19 cellular contexts compared by ENCODE assay signal in the genomic region with DNA sequence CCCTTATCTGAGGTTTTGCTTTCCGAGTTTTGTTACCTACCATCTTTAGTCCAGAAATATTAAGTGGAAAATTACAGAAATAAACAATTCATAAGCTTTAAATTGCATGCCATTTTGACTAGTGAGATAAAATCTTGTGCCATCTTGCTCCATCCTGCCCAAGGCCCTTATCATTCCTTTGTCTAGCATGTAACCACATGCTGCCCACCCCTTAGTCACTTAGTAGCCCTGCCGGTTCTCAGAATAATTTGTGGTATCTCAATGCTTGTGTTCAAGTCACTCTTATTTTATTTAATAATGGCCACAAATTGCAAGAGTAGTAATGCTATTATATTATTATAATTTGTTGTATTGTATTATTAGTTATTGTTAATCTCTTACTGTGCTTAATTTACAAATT.
"Had no signal": no experiment of that assay in that cellular context is flagged by ENCODE, and none has a peak within 500 bp of the region (broad histone marks: within the 10 kb centered on the region; RNA-seq: fewer than 3 reads in every experiment).

No MANE protein-coding gene starts in this region.

- H3K27ac Mint-ChIP-seq: activated naive CD8-positive, alpha-beta T cell treated with anti-CD3 and anti-CD28 coated beads for 36 hours; naive B cell; stimulated activated naive B cell treated with anti-CD40 and anti-IgM and Interleukin-4, amounts not matched to agents 10 μg/mL and 1 μg/mL and 100 μg/mL, for 72 hours; T-helper 2 cell treated with Interferon-gamma antibody and Interleukin-4, amounts not matched to agents 5 μg/mL and 100 μg/mL, for 36 hours; WTC11 had no signal

- H3K36me3 ChIP-seq: lower lobe of right lung, sigmoid colon, transverse colon had no signal

- DNase-seq: activated CD4-positive, alpha-beta T cell treated with anti-CD3 and anti-CD28 coated beads for 4 hours; activated CD8-positive, alpha-beta memory T cell treated with anti-CD3 and anti-CD28 coated beads, Interleukin-2, amount 50 U/mL, for 48 hours; activated naive CD8-positive, alpha-beta T cell treated with anti-CD3 and anti-CD28 coated beads for 36 hours; activated T-cell treated with anti-CD3 and anti-CD28 coated beads, Interleukin-2, amount 50 U/mL, for 4 hours; amniotic stem cell; cerebellar nuclear complex; lower lobe of right lung; naive B cell; nucleus accumbens; posterior cingulate gyrus; sigmoid colon; stimulated activated CD4-positive, alpha-beta T cell treated with anti-CD3 and anti-CD28 coated beads, Interleukin-2, amount 100 ng/mL, for 48 hours; stimulated activated CD8-positive, alpha-beta memory T cell treated with anti-CD3 and anti-CD28 coated beads, Interleukin-4, amount 100 ng/mL, for 48 hours; stimulated activated naive B cell treated with anti-CD40 and anti-IgM and Interleukin-4, amounts not matched to agents 10 μg/mL and 1 μg/mL and 100 μg/mL, for 72 hours; transverse colon had no signal

- H3K4me1 ChIP-seq: sigmoid colon, transverse colon had no signal

- H3K4me3 Mint-ChIP-seq: activated naive CD8-positive, alpha-beta T cell treated with anti-CD3 and anti-CD28 coated beads for 36 hours; activated T-cell treated with anti-CD3 and anti-CD28 coated beads, Interleukin-2, amount 50 U/mL, for 4 hours; naive B cell; stimulated activated naive B cell treated with anti-CD40 and anti-IgM and Interleukin-4, amounts not matched to agents 10 μg/mL and 1 μg/mL and 100 μg/mL, for 72 hours; T-helper 2 cell treated with Interferon-gamma antibody and Interleukin-4, amounts not matched to agents 5 μg/mL and 100 μg/mL, for 36 hours; WTC11 had no signal

- H3K27me3 Mint-ChIP-seq: activated naive CD8-positive, alpha-beta T cell treated with anti-CD3 and anti-CD28 coated beads for 36 hours; naive B cell; stimulated activated naive B cell treated with anti-CD40 and anti-IgM and Interleukin-4, amounts not matched to agents 10 μg/mL and 1 μg/mL and 100 μg/mL, for 72 hours had no signal

- H3K27me3 ChIP-seq: sigmoid colon, transverse colon had no signal

- H3K36me3 Mint-ChIP-seq: activated naive CD8-positive, alpha-beta T cell treated with anti-CD3 and anti-CD28 coated beads for 36 hours; naive B cell; stimulated activated naive B cell treated with anti-CD40 and anti-IgM and Interleukin-4, amounts not matched to agents 10 μg/mL and 1 μg/mL and 100 μg/mL, for 72 hours; WTC11 had no signal

- H3K9me3 ChIP-seq: lower lobe of right lung, sigmoid colon, transverse colon had no signal

- ATAC-seq: left lobe of liver, lower lobe of right lung had no signal

- H3K9me3 Mint-ChIP-seq: activated naive CD8-positive, alpha-beta T cell treated with anti-CD3 and anti-CD28 coated beads for 36 hours; activated T-cell treated with anti-CD3 and anti-CD28 coated beads, Interleukin-2, amount 50 U/mL, for 4 hours; naive B cell; stimulated activated naive B cell treated with anti-CD40 and anti-IgM and Interleukin-4, amounts not matched to agents 10 μg/mL and 1 μg/mL and 100 μg/mL, for 72 hours; T-helper 2 cell treated with Interferon-gamma antibody and Interleukin-4, amounts not matched to agents 5 μg/mL and 100 μg/mL, for 36 hours; WTC11 had no signal

- H3K4me3 ChIP-seq: coronary artery, lower lobe of right lung, sigmoid colon, transverse colon had no signal
